Comparison of ENCODE assay signal across 8 cellular contexts in the genomic region with DNA sequence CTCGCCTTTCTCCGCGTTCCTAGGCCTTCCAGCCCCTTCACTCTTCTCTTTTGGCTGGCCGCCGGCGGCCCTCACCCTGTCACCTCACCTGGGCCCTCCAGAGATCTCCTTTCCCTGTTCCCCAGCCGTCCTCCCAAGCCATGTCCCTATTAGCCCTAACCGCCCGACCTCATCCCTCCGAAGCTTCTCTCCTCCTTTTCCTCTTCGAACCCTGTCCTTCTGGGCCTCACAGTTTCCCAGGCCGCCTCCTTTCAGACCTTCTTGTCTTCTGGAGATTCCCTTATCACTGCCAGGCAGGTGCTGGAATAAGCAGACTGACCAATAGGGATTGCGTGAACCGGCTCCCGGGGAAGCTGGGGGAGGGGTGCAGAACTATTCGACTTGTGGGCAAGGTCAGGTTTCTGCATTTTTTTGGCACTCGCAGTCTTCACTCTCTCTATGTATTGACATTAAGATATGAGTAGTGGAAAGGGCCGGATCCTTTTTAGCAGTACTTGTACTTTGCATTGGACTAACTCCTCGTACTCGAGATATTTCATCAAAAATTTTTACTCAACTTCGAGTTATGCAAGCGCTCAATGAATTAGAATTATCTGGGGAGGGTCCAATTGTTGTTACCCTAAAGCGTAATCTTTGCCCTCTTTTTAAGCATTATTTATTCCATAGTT. TPM values are rescaled to one million over a fixed set of nuclear protein-coding genes. Genes with fewer than 3 reads are reported as not detected.
DNase-seq lines count a peak whose midpoint lies in the region; ATAC-seq and TF ChIP-seq lines count a peak whose summit lies in the region.

No MANE protein-coding gene starts in this region.

- peak overlapping the region; percentile 64 for H3K4me3 ChIP-seq in thymus (ENCODE audit: low read length)

- H3K9me3 Mint-ChIP-seq in activated B cell treated with CpG ODN at 0.5 μM for 24 hours (no peaks in the 10 kb centered on the region), mesothelial cell of epicardium (no peaks in the 10 kb centered on the region)

- H3K27ac ChIP-seq in epithelial cell of prostate (peak overlapping the region; percentile 85), thymus (ENCODE audit: low read depth) (peak overlapping the region; percentile 80)

- H3K4me1 Mint-ChIP-seq in activated B cell treated with CpG ODN at 0.5 μM for 24 hours (peaks cover 23% of the 10 kb centered on the region), mesothelial cell of epicardium (peaks cover 22% of the 10 kb centered on the region)

- H3K4me1 ChIP-seq in thymus (ENCODE audit: control insufficient read depth, insufficient read depth, low read length), result peaks cover 6% of the 10 kb centered on the region

- H3K27ac Mint-ChIP-seq in activated B cell treated with CpG ODN at 0.5 μM for 24 hours, result peak overlapping the region; percentile 85
- H3K27ac Mint-ChIP-seq in mesothelial cell of epicardium, result peak overlapping the region; percentile 98

- H3K36me3 Mint-ChIP-seq in activated B cell treated with CpG ODN at 0.5 μM for 24 hours (ENCODE audit: low read depth), result peaks cover 5% of the 10 kb centered on the region
- no peaks in the 10 kb centered on the region for H3K36me3 Mint-ChIP-seq in mesothelial cell of epicardium

- ATAC-seq in activated B cell treated with CpG ODN at 0.5 μM for 24 hours (ENCODE audit: low read depth), result no peak
- ATAC-seq in HG03342 (IDR thresholded peaks at IDR 0.05; ENCODE audit: unreplicated experiment), result no peak

- H3K36me3 ChIP-seq in thymus (ENCODE audit: control insufficient read depth, insufficient read depth), result peaks cover 3% of the 10 kb centered on the region

- intact Hi-C loops in activated B cell treated with CpG ODN at 0.5 μM for 24 hours (cut with micrococcal nuclease), result loop anchor here (1.0 to 5.0 kb wide), 3 partner anchors 16 to 1236 kb away; partner anchors contain the start of gene TEFM

- peak; percentile 21 for DNase-seq in activated naive CD4-positive, alpha-beta T cell treated with Interleukin-2 at 50 U/mL for 16 hours
- no peak for DNase-seq in activated naive CD4-positive, alpha-beta T cell (lab: John Stamatoyannopoulos, UW)
- peak; percentile 29 for DNase-seq in MV-4-11 (lab: John Stamatoyannopoulos, UW)
- peak; percentile 26 for DNase-seq in activated B cell treated with CpG ODN at 0.5 μM for 24 hours
- no peak for DNase-seq in epithelial cell of prostate (ENCODE audit: low read depth, low spot score)
- DNase-seq in mesothelial cell of epicardium (ENCODE audit: low spot score in 2 of 2, unreplicated experiment in 2 of 2), result peak in 1 of 2 experiments; percentile 62

- CTCF ChIA-PET in activated B cell treated with CpG ODN at 0.5 μM for 24 hours (lab: Charles Lee), result interaction anchor here (0.6 to 2.1 kb wide), 4 partner anchors 10 to 137 kb away, joined by 3 to 7 read pairs (median 3); no protein-coding TSS in a partner anchor

- 6% methylated on average over 23 of the region's 23 CpGs for WGBS in thymus

- TF ChIP-seq CTCF in activated B cell treated with CpG ODN at 0.5 μM for 24 hours (IDR thresholded peaks at IDR 0.05) (no peak), mesothelial cell of epicardium (IDR thresholded peaks at IDR 0.05; ENCODE audit: unreplicated experiment) (no peak)

- H3K4me3 Mint-ChIP-seq in activated B cell treated with CpG ODN at 0.5 μM for 24 hours (peak overlapping the region; percentile 98), mesothelial cell of epicardium (peak overlapping the region; percentile 99)

- POLR2A ChIA-PET in activated B cell treated with CpG ODN at 0.5 μM for 24 hours (lab: Charles Lee), result interaction anchor here (0.6 to 2.0 kb wide), 3 partner anchors 16 to 207 kb away, joined by 3 to 5 read pairs (median 4); no protein-coding TSS in a partner anchor

- H3K27me3 ChIP-seq in thymus (ENCODE audit: control insufficient read depth, insufficient read depth), result no peaks in the 10 kb centered on the region

- H3K9me3 ChIP-seq in thymus (ENCODE audit: control insufficient read depth), result no peaks in the 10 kb centered on the region

- H3K27me3 Mint-ChIP-seq in activated B cell treated with CpG ODN at 0.5 μM for 24 hours (no peaks in the 10 kb centered on the region), mesothelial cell of epicardium (ENCODE audit: low read depth) (no peaks in the 10 kb centered on the region)

RNA-seq across cellular contexts. Expression of gene RHOT1, which starts 0.7 kb away (rescaled TPM):
- 14.8 and 16.2 TPM in 2 replicates for total RNA-seq in activated B cell treated with CpG ODN at 0.5 μM for 24 hours
- 31.7 to 36.9 TPM (median 34.6 TPM) in 3 replicates for total RNA-seq in mesothelial cell of epicardium
- 51.6 TPM for polyA plus RNA-seq in thymus

Comparison
In these comparisons a context has a peak if more than half of its experiments do, and no peak if none do; other contexts are left out.
1. DNase-seq: peak in activated naive CD4-positive, alpha-beta T cell treated with Interleukin-2 at 50 U/mL for 16 hours (single experiment), MV-4-11 (single experiment) and activated B cell treated with CpG ODN at 0.5 μM for 24 hours (single experiment); none in activated naive CD4-positive, alpha-beta T cell (0 of 4) and epithelial cell of prostate (single experiment).